In genomic region chr3:149224736-149225594, GRCh38 we compare ENCODE assay signal across 8 cellular contexts. TPM values are rescaled to one million over a fixed set of nuclear protein-coding genes. Genes with fewer than 3 reads are reported as not detected.
DNase-seq lines count a peak whose midpoint lies in the region; ATAC-seq and TF ChIP-seq lines count a peak whose summit lies in the region.

No MANE protein-coding gene starts in this region.

- no peaks in the 10 kb centered on the region for H3K36me3 ChIP-seq in Caco-2 (ENCODE audit: control insufficient read depth, insufficient read depth, low read length)
- H3K36me3 ChIP-seq in endocrine pancreas (ENCODE audit: control insufficient read depth, insufficient read depth, low read length) = no peaks in the 10 kb centered on the region

- TF ChIP-seq CTCF in Caco-2 (IDR thresholded peaks at IDR 0.05; ENCODE audit: insufficient read depth in 1 of 2, low read depth in 1 of 2, low read length in 1 of 2, severe bottlenecking in 1 of 2, unreplicated experiment in 1 of 2) (no peak), natural killer cell (IDR thresholded peaks at IDR 0.05) (no peak)

- no peaks in the 10 kb centered on the region for H3K9me3 Mint-ChIP-seq in Caco-2 (ENCODE audit: unreplicated experiment)
- no peaks in the 10 kb centered on the region for H3K9me3 Mint-ChIP-seq in T-helper 2 cell treated with Interferon-gamma antibody and Interleukin-4, amounts not matched to agents 5 μg/mL and 100 μg/mL, for 36 hours
- no peaks in the 10 kb centered on the region for H3K9me3 Mint-ChIP-seq in natural killer cell

- CTCF ChIA-PET in Caco-2 (lab: Charles Lee) = no interaction called here

- H3K9me3 ChIP-seq in Caco-2 (no peaks in the 10 kb centered on the region), endocrine pancreas (ENCODE audit: control insufficient read depth, low read length) (no peaks in the 10 kb centered on the region)

- POLR2A ChIA-PET in Caco-2 (lab: Charles Lee) = interaction anchor here (0.5 kb wide), 1 partner anchor 22 kb away, joined by 3 read pairs; no protein-coding TSS in a partner anchor

- no peaks in the 10 kb centered on the region for H3K27me3 ChIP-seq in Caco-2 (replicated peaks; ENCODE audit: control insufficient read depth, insufficient read depth, low read length)
- no peaks in the 10 kb centered on the region for H3K27me3 ChIP-seq in endocrine pancreas (ENCODE audit: control insufficient read depth, insufficient read depth, low read length)

- H3K9ac ChIP-seq in endocrine pancreas (ENCODE audit: control insufficient read depth, insufficient read depth, low read length) = no peak overlapping the region

- BruUV-seq in Caco-2 (replicated peaks; lab: Mats Ljungman, UMichigan) = no TSS peak

- DNase-seq in Caco-2 = peak in 1 of 2 experiments; percentile 45
- peak; percentile 67 for DNase-seq in T-helper 2 cell treated with Interferon-gamma antibody and Interleukin-4, amounts not matched to agents 5 μg/mL and 100 μg/mL, for 36 hours (ENCODE audit: low spot score)
- no peak for DNase-seq in natural killer cell
- no peak for DNase-seq in HuH-7.5 (ENCODE audit: low spot score)
- DNase-seq in NCI-H187 (lab: John Stamatoyannopoulos, UW) = no peak

- H3K27ac Mint-ChIP-seq in Caco-2 (ENCODE audit: unreplicated experiment) = peak overlapping the region; percentile 76
- H3K27ac Mint-ChIP-seq in T-helper 2 cell treated with Interferon-gamma antibody and Interleukin-4, amounts not matched to agents 5 μg/mL and 100 μg/mL, for 36 hours = peak overlapping the region; percentile 87
- H3K27ac Mint-ChIP-seq in natural killer cell = peak overlapping the region; percentile 80 to 92

- H3K4me1 ChIP-seq in Caco-2 = peaks cover 34% of the 10 kb centered on the region
- no peaks in the 10 kb centered on the region for H3K4me1 ChIP-seq in endocrine pancreas (ENCODE audit: control insufficient read depth, insufficient read depth, low read length)

- H3K4me3 ChIP-seq in Caco-2 (ENCODE audit: low read depth, low read length) = peak overlapping the region; percentile 32
- peak overlapping the region; percentile 71 for H3K4me3 ChIP-seq in endocrine pancreas (ENCODE audit: control insufficient read depth, insufficient read depth, low read length)

- ATAC-seq in GM19438 (IDR thresholded peaks at IDR 0.05; ENCODE audit: low read depth, unreplicated experiment) (peak; percentile 94), HG03460 (IDR thresholded peaks at IDR 0.05; ENCODE audit: unreplicated experiment) (peak; percentile 93), natural killer cell (peak; percentile 87 to 91 (median 90))

- H3K4me3 Mint-ChIP-seq in Caco-2 (ENCODE audit: unreplicated experiment) (peak overlapping the region; percentile 86), natural killer cell (peak overlapping the region; percentile 79)
- H3K4me3 Mint-ChIP-seq in T-helper 2 cell treated with Interferon-gamma antibody and Interleukin-4, amounts not matched to agents 5 μg/mL and 100 μg/mL, for 36 hours = peak overlapping the region; percentile 87

- peaks cover 23% of the 10 kb centered on the region for H3K4me1 Mint-ChIP-seq in Caco-2 (ENCODE audit: low read depth, unreplicated experiment)
- H3K4me1 Mint-ChIP-seq in T-helper 2 cell treated with Interferon-gamma antibody and Interleukin-4, amounts not matched to agents 5 μg/mL and 100 μg/mL, for 36 hours (ENCODE audit: low read depth) = peaks cover 24% of the 10 kb centered on the region
- H3K4me1 Mint-ChIP-seq in natural killer cell = peaks cover 23 to 26% of the 10 kb centered on the region in 2 donors

- H3K36me3 Mint-ChIP-seq in Caco-2 (ENCODE audit: insufficient read depth, unreplicated experiment) (no peaks in the 10 kb centered on the region), natural killer cell (no peaks in the 10 kb centered on the region)
- H3K36me3 Mint-ChIP-seq in T-helper 2 cell treated with Interferon-gamma antibody and Interleukin-4, amounts not matched to agents 5 μg/mL and 100 μg/mL, for 36 hours (ENCODE audit: low read depth) = no peaks in the 10 kb centered on the region

- intact Hi-C loops in Caco-2 (cut with micrococcal nuclease; ENCODE audit: unreplicated experiment) (loop anchor here (1.0 kb wide), 1 partner anchor 20 kb away; no protein-coding TSS in a partner anchor), natural killer cell (cut with micrococcal nuclease) (no loop called here)

- no peaks in the 10 kb centered on the region for H3K27me3 Mint-ChIP-seq in Caco-2 (ENCODE audit: insufficient read depth, unreplicated experiment)
- H3K27me3 Mint-ChIP-seq in T-helper 2 cell treated with Interferon-gamma antibody and Interleukin-4, amounts not matched to agents 5 μg/mL and 100 μg/mL, for 36 hours (ENCODE audit: low read depth) = no peaks in the 10 kb centered on the region
- H3K27me3 Mint-ChIP-seq in natural killer cell (ENCODE audit: low read depth in 2 of 2) = no peaks in the 10 kb centered on the region

RNA-seq across cellular contexts. Expression of gene CP, which starts 3.3 kb away (rescaled TPM):
- total RNA-seq in Caco-2 (2022) (5.0 and 6.8 TPM in 2 replicates), natural killer cell (not detected)
